ENCODE assay signal across 2 cellular contexts in the genomic region with DNA sequence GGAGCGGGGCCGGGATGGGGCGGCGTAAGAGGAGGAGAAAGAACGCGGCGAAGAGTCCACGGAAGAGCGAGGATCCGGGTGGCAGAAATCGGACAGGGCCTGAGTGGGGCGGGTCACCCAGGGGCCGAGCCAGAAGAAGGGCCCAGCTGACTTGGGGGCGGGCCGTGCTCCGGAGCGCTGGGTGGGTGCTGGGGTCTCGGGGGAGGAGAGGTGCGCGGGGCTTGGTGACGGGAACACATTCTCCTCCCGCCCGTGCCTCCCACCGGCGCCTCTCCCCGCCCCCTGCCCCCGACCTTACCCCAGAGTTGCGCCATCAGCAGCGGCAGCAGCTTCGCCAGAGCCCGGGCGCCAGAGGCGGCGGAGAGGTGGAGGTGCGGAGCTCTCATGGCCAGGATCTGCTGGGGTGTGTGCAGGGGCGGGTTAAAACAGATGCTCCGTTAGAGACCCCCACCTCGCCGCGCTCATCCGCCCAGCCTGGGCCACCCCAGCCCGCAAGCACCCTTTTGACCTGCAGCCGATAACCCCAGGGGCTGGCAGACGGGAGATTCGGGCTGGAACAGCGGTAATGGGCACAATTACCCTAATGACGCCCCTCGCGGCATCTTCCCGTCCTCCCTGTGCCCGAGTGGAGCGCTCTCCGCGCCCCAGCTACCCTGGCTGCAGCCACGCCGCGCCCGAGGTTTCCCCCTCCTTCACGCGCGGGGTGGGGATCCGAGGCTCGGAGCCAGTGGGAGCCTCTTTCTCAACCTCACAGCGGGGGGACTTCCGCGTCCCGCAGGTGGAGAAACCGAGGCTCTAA.
TF ChIP-seq lines count a peak whose summit lies in the region.

No MANE protein-coding gene starts in this region.

TF ChIP-seq in SK-N-SH, 30 proteins besides CTCF, POLR2A, EP300 and RAD21 (continued from another document):
- TF ChIP-seq FOSL2 (IDR thresholded peaks at IDR 0.05; ENCODE audit: borderline replicate concordance, low read depth) (no peak), FOXM1 (IDR thresholded peaks at IDR 0.05; ENCODE audit: low read depth) (no peak), EZH2phosphoT487 (IDR thresholded peaks at IDR 0.05; ENCODE audit: borderline replicate concordance, low read depth) (no peak), NFIC (IDR thresholded peaks at IDR 0.05; ENCODE audit: borderline replicate concordance) (no peak), TEAD4 (IDR thresholded peaks at IDR 0.05; ENCODE audit: borderline replicate concordance, insufficient read depth) (no peak)
- TF ChIP-seq, protein P1, sequence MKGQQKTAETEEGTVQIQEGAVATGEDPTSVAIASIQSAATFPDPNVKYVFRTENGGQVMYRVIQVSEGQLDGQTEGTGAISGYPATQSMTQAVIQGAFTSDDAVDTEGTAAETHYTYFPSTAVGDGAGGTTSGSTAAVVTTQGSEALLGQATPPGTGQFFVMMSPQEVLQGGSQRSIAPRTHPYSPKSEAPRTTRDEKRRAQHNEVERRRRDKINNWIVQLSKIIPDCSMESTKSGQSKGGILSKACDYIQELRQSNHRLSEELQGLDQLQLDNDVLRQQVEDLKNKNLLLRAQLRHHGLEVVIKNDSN (IDR thresholded peaks at IDR 0.05; ENCODE audit: borderline replicate concordance, low read depth) = no peak
- TF ChIP-seq, protein P2, sequence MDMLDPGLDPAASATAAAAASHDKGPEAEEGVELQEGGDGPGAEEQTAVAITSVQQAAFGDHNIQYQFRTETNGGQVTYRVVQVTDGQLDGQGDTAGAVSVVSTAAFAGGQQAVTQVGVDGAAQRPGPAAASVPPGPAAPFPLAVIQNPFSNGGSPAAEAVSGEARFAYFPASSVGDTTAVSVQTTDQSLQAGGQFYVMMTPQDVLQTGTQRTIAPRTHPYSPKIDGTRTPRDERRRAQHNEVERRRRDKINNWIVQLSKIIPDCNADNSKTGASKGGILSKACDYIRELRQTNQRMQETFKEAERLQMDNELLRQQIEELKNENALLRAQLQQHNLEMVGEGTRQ (IDR thresholded peaks at IDR 0.05; ENCODE audit: borderline replicate concordance, low read depth, low read length) = no peak
TF ChIP-seq in SK-N-SH: peak in this region for 0.

TF ChIP-seq in SK-N-SH treated with all-trans-retinoic acid at 6 μM for 48 hours, 23 proteins besides CTCF, POLR2A, EP300 and RAD21:
- TF ChIP-seq, protein P3, sequence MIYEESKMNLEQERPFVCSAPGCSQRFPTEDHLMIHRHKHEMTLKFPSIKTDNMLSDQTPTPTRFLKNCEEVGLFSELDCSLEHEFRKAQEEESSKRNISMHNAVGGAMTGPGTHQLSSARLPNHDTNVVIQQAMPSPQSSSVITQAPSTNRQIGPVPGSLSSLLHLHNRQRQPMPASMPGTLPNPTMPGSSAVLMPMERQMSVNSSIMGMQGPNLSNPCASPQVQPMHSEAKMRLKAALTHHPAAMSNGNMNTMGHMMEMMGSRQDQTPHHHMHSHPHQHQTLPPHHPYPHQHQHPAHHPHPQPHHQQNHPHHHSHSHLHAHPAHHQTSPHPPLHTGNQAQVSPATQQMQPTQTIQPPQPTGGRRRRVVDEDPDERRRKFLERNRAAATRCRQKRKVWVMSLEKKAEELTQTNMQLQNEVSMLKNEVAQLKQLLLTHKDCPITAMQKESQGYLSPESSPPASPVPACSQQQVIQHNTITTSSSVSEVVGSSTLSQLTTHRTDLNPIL (CRISPR knock-in tag; IDR thresholded peaks at IDR 0.05; ENCODE audit: low read depth) = no peak
- no peak for TF ChIP-seq OSR1 (CRISPR knock-in tag; IDR thresholded peaks at IDR 0.05)
- no peak for TF ChIP-seq ZNF70 (CRISPR knock-in tag; IDR thresholded peaks at IDR 0.05)
- TF ChIP-seq ZC3H10 (CRISPR knock-in tag; IDR thresholded peaks at IDR 0.05) = no peak
- TF ChIP-seq SNAI2 (CRISPR knock-in tag; IDR thresholded peaks at IDR 0.05) = no peak
- no peak for TF ChIP-seq ZNF565 (CRISPR knock-in tag; conservative IDR thresholded peaks at IDR 0.05; ENCODE audit: low read depth)
- TF ChIP-seq, protein P4, sequence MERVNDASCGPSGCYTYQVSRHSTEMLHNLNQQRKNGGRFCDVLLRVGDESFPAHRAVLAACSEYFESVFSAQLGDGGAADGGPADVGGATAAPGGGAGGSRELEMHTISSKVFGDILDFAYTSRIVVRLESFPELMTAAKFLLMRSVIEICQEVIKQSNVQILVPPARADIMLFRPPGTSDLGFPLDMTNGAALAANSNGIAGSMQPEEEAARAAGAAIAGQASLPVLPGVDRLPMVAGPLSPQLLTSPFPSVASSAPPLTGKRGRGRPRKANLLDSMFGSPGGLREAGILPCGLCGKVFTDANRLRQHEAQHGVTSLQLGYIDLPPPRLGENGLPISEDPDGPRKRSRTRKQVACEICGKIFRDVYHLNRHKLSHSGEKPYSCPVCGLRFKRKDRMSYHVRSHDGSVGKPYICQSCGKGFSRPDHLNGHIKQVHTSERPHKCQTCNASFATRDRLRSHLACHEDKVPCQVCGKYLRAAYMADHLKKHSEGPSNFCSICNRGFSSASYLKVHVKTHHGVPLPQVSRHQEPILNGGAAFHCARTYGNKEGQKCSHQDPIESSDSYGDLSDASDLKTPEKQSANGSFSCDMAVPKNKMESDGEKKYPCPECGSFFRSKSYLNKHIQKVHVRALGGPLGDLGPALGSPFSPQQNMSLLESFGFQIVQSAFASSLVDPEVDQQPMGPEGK (CRISPR knock-in tag; IDR thresholded peaks at IDR 0.05; ENCODE audit: borderline replicate concordance) = no peak
- TF ChIP-seq, protein P5, sequence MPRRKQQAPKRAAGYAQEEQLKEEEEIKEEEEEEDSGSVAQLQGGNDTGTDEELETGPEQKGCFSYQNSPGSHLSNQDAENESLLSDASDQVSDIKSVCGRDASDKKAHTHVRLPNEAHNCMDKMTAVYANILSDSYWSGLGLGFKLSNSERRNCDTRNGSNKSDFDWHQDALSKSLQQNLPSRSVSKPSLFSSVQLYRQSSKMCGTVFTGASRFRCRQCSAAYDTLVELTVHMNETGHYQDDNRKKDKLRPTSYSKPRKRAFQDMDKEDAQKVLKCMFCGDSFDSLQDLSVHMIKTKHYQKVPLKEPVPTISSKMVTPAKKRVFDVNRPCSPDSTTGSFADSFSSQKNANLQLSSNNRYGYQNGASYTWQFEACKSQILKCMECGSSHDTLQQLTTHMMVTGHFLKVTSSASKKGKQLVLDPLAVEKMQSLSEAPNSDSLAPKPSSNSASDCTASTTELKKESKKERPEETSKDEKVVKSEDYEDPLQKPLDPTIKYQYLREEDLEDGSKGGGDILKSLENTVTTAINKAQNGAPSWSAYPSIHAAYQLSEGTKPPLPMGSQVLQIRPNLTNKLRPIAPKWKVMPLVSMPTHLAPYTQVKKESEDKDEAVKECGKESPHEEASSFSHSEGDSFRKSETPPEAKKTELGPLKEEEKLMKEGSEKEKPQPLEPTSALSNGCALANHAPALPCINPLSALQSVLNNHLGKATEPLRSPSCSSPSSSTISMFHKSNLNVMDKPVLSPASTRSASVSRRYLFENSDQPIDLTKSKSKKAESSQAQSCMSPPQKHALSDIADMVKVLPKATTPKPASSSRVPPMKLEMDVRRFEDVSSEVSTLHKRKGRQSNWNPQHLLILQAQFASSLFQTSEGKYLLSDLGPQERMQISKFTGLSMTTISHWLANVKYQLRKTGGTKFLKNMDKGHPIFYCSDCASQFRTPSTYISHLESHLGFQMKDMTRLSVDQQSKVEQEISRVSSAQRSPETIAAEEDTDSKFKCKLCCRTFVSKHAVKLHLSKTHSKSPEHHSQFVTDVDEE (CRISPR knock-in tag; IDR thresholded peaks at IDR 0.05) = no peak
- TF ChIP-seq ARNTL (CRISPR knock-in tag; IDR thresholded peaks at IDR 0.05; ENCODE audit: borderline replicate concordance, low read depth) = no peak
- TF ChIP-seq TCF4 (CRISPR knock-in tag; IDR thresholded peaks at IDR 0.05; ENCODE audit: borderline replicate concordance) = no peak
- TF ChIP-seq BACH2 (CRISPR knock-in tag; IDR thresholded peaks at IDR 0.05; ENCODE audit: borderline replicate concordance) = no peak
- no peak for TF ChIP-seq CSDC2 (CRISPR knock-in tag; IDR thresholded peaks at IDR 0.05)
- no peak for TF ChIP-seq ZNF8 (CRISPR knock-in tag; IDR thresholded peaks at IDR 0.05)
- TF ChIP-seq ISL1 (CRISPR knock-in tag; IDR thresholded peaks at IDR 0.05) = no peak
- no peak for TF ChIP-seq PPARA (CRISPR knock-in tag; IDR thresholded peaks at IDR 0.05; ENCODE audit: borderline replicate concordance)
- no peak for TF ChIP-seq RARB (CRISPR knock-in tag; IDR thresholded peaks at IDR 0.05)
- no peak for TF ChIP-seq ZFP30 (CRISPR knock-in tag; IDR thresholded peaks at IDR 0.05)
- no peak for TF ChIP-seq ESRRG (CRISPR knock-in tag; IDR thresholded peaks at IDR 0.05)
- no peak for TF ChIP-seq TOX (CRISPR knock-in tag; IDR thresholded peaks at IDR 0.05; ENCODE audit: borderline replicate concordance)
